29 cellular contexts compared by ENCODE assay signal in genomic region chr1:206102292-206102936, GRCh38. TPM values are rescaled to one million over a fixed set of nuclear protein-coding genes. Genes with fewer than 3 reads are reported as not detected.
A peak's percentile ranks its signal among the peaks of the same experiment; 100 is the strongest.
DNase-seq lines count a peak whose midpoint lies in the region; ATAC-seq and TF ChIP-seq lines count a peak whose summit lies in the region.
"Had no signal": no experiment of that assay in that cellular context is flagged by ENCODE, and none has a peak within 500 bp of the region (broad histone marks: within the 10 kb centered on the region; RNA-seq: fewer than 3 reads in every experiment).

No MANE protein-coding gene starts in this region.

- in situ Hi-C loops in mammary epithelial cell (cut with MboI; ENCODE audit: low sequenced_read_pairs in 2 of 2), result loop anchor here (5.0 to 25.0 kb wide), 4 partner anchors 75 to 315 kb away; partner anchors contain the start of gene RAB29 (in 1 of the 2)

- H3K4me3 ChIP-seq in SK-N-SH (ENCODE audit: low read depth in 2 of 2, low read length in 1 of 2) (no peak overlapping the region), mammary epithelial cell (replicated peaks in 1 of 3; ENCODE audit: insufficient read depth in 1 of 3, low read depth in 2 of 3, low read length in 3 of 3) (no peak overlapping the region)
- H3K4me3 ChIP-seq: dorsolateral prefrontal cortex, lower lobe of right lung, prostate gland had no signal

- H3K9me3 Mint-ChIP-seq in dendritic cell treated with granulocyte-macrophage colony-stimulating factor and Interleukin-4, amounts not matched to agents 40 ng/mL and 50 ng/mL, for 4 days, result no peaks in the 10 kb centered on the region
- H3K9me3 Mint-ChIP-seq: activated CD4-positive, alpha-beta memory T cell treated with anti-CD3 and anti-CD28 coated beads, Interleukin-2, amount 10 ng/mL, durations not matched to agents 7 days and 5 days; activated naive CD8-positive, alpha-beta T cell treated with anti-CD3 and anti-CD28 coated beads for 36 hours; central memory CD8-positive, alpha-beta T cell had no signal

- H3K9ac ChIP-seq in SK-N-SH, result no peak overlapping the region
- no peak overlapping the region for H3K9ac ChIP-seq in mammary epithelial cell (ENCODE audit: insufficient read depth, low read length)

- DNase-seq in SK-N-SH (no peak), OCI-M1 (lab: John Stamatoyannopoulos, UW) (peak; percentile 74), T-helper 1 cell (no peak), SHP77 (lab: John Stamatoyannopoulos, UW) (no peak), mammary epithelial cell (no peak), COR-L47 (lab: John Stamatoyannopoulos, UW) (no peak)
- DNase-seq: activated CD4-positive, alpha-beta memory T cell treated with anti-CD3 and anti-CD28 coated beads, Interleukin-2, amount 10 ng/mL, durations not matched to agents 7 days and 5 days; activated effector memory CD4-positive, alpha-beta T cell treated with Interleukin-2 at 50 U/mL for 16 hours; activated naive CD8-positive, alpha-beta T cell treated with anti-CD3 and anti-CD28 coated beads for 36 hours; Caco-2; DMS79 treated with DMSO at 0.1 percent for 48 hours; dorsolateral prefrontal cortex; glutamatergic neuron; H7; kidney glomerular epithelial cell; lower lobe of right lung; NCI-H1105 treated with DMSO at 0.1 percent for 48 hours; NCI-H2081 treated with DMSO at 0.1 percent for 48 hours; NCI-H446; NK-92 treated with Interleukin-12 subunit alpha and Interleukin-12 subunit beta, amount 100 ng/mL, for 24 hours; trophoblast cell had no signal

- TF ChIP-seq EP300 in SK-N-SH (IDR thresholded peaks at IDR 0.05; ENCODE audit: borderline replicate concordance in 1 of 2, low read depth in 1 of 2, low read length in 1 of 2), result no peak

- ATAC-seq in SK-N-SH treated with all-trans-retinoic acid at 6 μM for 48 hours, result no peak
- ATAC-seq: activated CD4-positive, CD25-positive, alpha-beta regulatory T cell treated with anti-CD3 and anti-CD28 coated beads, Interleukin-2, amount 50 U/mL, for 24 hours; lower lobe of right lung had no signal

- intact Hi-C loops in dendritic cell treated with granulocyte-macrophage colony-stimulating factor and Interleukin-4, amounts not matched to agents 40 ng/mL and 50 ng/mL, for 4 days (cut with micrococcal nuclease), result no loop called here
- intact Hi-C loops in mammary epithelial cell (cut with micrococcal nuclease), result no loop called here

- H3K27me3 Mint-ChIP-seq in dendritic cell treated with granulocyte-macrophage colony-stimulating factor and Interleukin-4, amounts not matched to agents 40 ng/mL and 50 ng/mL, for 4 days, result peaks cover 20% of the 10 kb centered on the region

- peak overlapping the region; percentile 72 for H3K27ac Mint-ChIP-seq in dendritic cell treated with granulocyte-macrophage colony-stimulating factor and Interleukin-4, amounts not matched to agents 40 ng/mL and 50 ng/mL, for 4 days
- H3K27ac Mint-ChIP-seq: activated CD4-positive, alpha-beta memory T cell treated with anti-CD3 and anti-CD28 coated beads, Interleukin-2, amount 10 ng/mL, durations not matched to agents 7 days and 5 days; activated naive CD8-positive, alpha-beta T cell treated with anti-CD3 and anti-CD28 coated beads for 36 hours had no signal

- H3K9me3 ChIP-seq in SK-N-SH (no peaks in the 10 kb centered on the region), mammary epithelial cell (replicated peaks; ENCODE audit: insufficient read depth, low read length) (no peaks in the 10 kb centered on the region)
- H3K9me3 ChIP-seq: Caco-2, lower lobe of right lung, prostate gland had no signal

- H3K4me1 ChIP-seq in SK-N-SH (ENCODE audit: control insufficient read depth in 1 of 2, insufficient read depth in 2 of 2, low read depth in 1 of 2, low read length in 1 of 2) (peaks cover 0 to 8% of the 10 kb centered on the region in 2 experiments; a peak in 1 of 4 replicates), mammary epithelial cell (ENCODE audit: insufficient read depth, low read length) (peaks cover 7% of the 10 kb centered on the region)
- H3K4me1 ChIP-seq: Caco-2, prostate gland had no signal

- POLR2A ChIA-PET in SK-N-SH (lab: Yijun Ruan, JAX), result no interaction called here

- dilution Hi-C loops in mammary epithelial cell (cut with HindIII; ENCODE audit: low sequenced_read_pairs), result loop anchor here (5.0 to 25.0 kb wide), 2 partner anchors 35 to 190 kb away; no protein-coding TSS in a partner anchor

- no peaks in the 10 kb centered on the region for H3F3A ChIP-seq in SK-N-SH (replicated peaks; ENCODE audit: insufficient read depth)

- H3K4me3 Mint-ChIP-seq in dendritic cell treated with granulocyte-macrophage colony-stimulating factor and Interleukin-4, amounts not matched to agents 40 ng/mL and 50 ng/mL, for 4 days, result peak overlapping the region; percentile 38
- H3K4me3 Mint-ChIP-seq: activated CD4-positive, alpha-beta memory T cell treated with anti-CD3 and anti-CD28 coated beads, Interleukin-2, amount 10 ng/mL, durations not matched to agents 7 days and 5 days; activated naive CD8-positive, alpha-beta T cell treated with anti-CD3 and anti-CD28 coated beads for 36 hours; central memory CD8-positive, alpha-beta T cell had no signal

- H4K20me1 ChIP-seq in SK-N-SH (ENCODE audit: insufficient read depth), result no peaks in the 10 kb centered on the region
- H4K20me1 ChIP-seq in mammary epithelial cell (ENCODE audit: insufficient read depth, low read length), result no peaks in the 10 kb centered on the region

- no peaks in the 10 kb centered on the region for H3K27me3 ChIP-seq in SK-N-SH (ENCODE audit: insufficient read depth)
- no peaks in the 10 kb centered on the region for H3K27me3 ChIP-seq in mammary epithelial cell (ENCODE audit: insufficient read depth, low read length)
- H3K27me3 ChIP-seq: dorsolateral prefrontal cortex had no signal

- no peaks in the 10 kb centered on the region for H3K36me3 Mint-ChIP-seq in dendritic cell treated with granulocyte-macrophage colony-stimulating factor and Interleukin-4, amounts not matched to agents 40 ng/mL and 50 ng/mL, for 4 days (ENCODE audit: low read depth)
- H3K36me3 Mint-ChIP-seq: activated naive CD8-positive, alpha-beta T cell treated with anti-CD3 and anti-CD28 coated beads for 36 hours had no signal

- H3K79me2 ChIP-seq in SK-N-SH (ENCODE audit: insufficient read depth) (no peaks in the 10 kb centered on the region), mammary epithelial cell (ENCODE audit: insufficient read depth, low read length) (no peaks in the 10 kb centered on the region)

- H3K36me3 ChIP-seq in SK-N-SH (replicated peaks in 1 of 2; ENCODE audit: control insufficient read depth in 1 of 2, insufficient read depth in 2 of 2, low read length in 1 of 2) (no peaks in the 10 kb centered on the region), mammary epithelial cell (ENCODE audit: insufficient read depth, low read length) (no peaks in the 10 kb centered on the region)
- H3K36me3 ChIP-seq: lower lobe of right lung, prostate gland had no signal

- TF ChIP-seq RAD21 in SK-N-SH (IDR thresholded peaks at IDR 0.05; ENCODE audit: low read length), result no peak

- BruUV-seq in mammary epithelial cell (replicated peaks; lab: Mats Ljungman, UMichigan), result no TSS peak

- no peak for TF ChIP-seq CTCF in SK-N-SH (IDR thresholded peaks at IDR 0.05)
- no peak for TF ChIP-seq CTCF in mammary epithelial cell (conservative IDR thresholded peaks at IDR 0.05 in 1 of 2, IDR thresholded peaks at IDR 0.05 in 1 of 2; ENCODE audit: extremely low read depth in 1 of 2, insufficient read depth in 1 of 2, low read depth in 1 of 2, low read length in 2 of 2)

- no peaks in the 10 kb centered on the region for H3K9me2 ChIP-seq in SK-N-SH

- peaks cover 70% of the 10 kb centered on the region for H3K4me1 Mint-ChIP-seq in dendritic cell treated with granulocyte-macrophage colony-stimulating factor and Interleukin-4, amounts not matched to agents 40 ng/mL and 50 ng/mL, for 4 days (ENCODE audit: low read depth)
- H3K4me1 Mint-ChIP-seq: activated naive CD8-positive, alpha-beta T cell treated with anti-CD3 and anti-CD28 coated beads for 36 hours; central memory CD8-positive, alpha-beta T cell had no signal

- no peak overlapping the region for H2AFZ ChIP-seq in SK-N-SH (ENCODE audit: low read depth)
- H2AFZ ChIP-seq in mammary epithelial cell (ENCODE audit: low read depth, low read length), result no peak overlapping the region

- CTCF ChIA-PET in SK-N-SH (lab: Yijun Ruan, JAX), result interaction anchor here (0.9 to 13.9 kb wide), 6 partner anchors 71 to 311 kb away, joined by 4 to 248 read pairs (median 40); no protein-coding TSS in a partner anchor
- CTCF ChIA-PET in mammary epithelial cell (lab: Charles Lee; ENCODE audit: low non-redundant PET), result no interaction called here

- H3K27ac ChIP-seq in SK-N-SH (ENCODE audit: low read depth in 2 of 2, low read length in 1 of 2) (no peak overlapping the region), mammary epithelial cell (ENCODE audit: insufficient read depth, low read depth, low read length) (no peak overlapping the region)
- H3K27ac ChIP-seq: dorsolateral prefrontal cortex, lower lobe of right lung, prostate gland had no signal

- H3K4me2 ChIP-seq in SK-N-SH, result no peak overlapping the region
- no peak overlapping the region for H3K4me2 ChIP-seq in mammary epithelial cell (ENCODE audit: insufficient read depth, low read depth, low read length)

TF ChIP-seq in SK-N-SH, 30 proteins besides CTCF, POLR2A, EP300 and RAD21 (continues in another document):
- TF ChIP-seq JUND (IDR thresholded peaks at IDR 0.05) (no peak), RCOR1 (IDR thresholded peaks at IDR 0.05; ENCODE audit: low read length) (no peak), RXRA (IDR thresholded peaks at IDR 0.05; ENCODE audit: borderline replicate concordance, low read depth) (no peak), RFX5 (IDR thresholded peaks at IDR 0.05; ENCODE audit: low read length) (no peak), GATA2 (CRISPR knock-in tag; IDR thresholded peaks at IDR 0.05) (no peak), FOSL2 (IDR thresholded peaks at IDR 0.05; ENCODE audit: borderline replicate concordance, low read depth) (no peak), FOXM1 (IDR thresholded peaks at IDR 0.05; ENCODE audit: low read depth) (no peak), USF1 (IDR thresholded peaks at IDR 0.05; ENCODE audit: borderline replicate concordance, low read depth) (no peak)

RNA-seq across cellular contexts. Expression of gene AVPR1B, which starts 14.8 kb away (rescaled TPM):
- polyA plus RNA-seq in SK-N-SH (2012; rRNA removed) (not detected in 2 replicates), mammary epithelial cell (not detected)
- not detected in 2 replicates for polyA plus RNA-seq in SK-N-SH (2012; cell fraction: cytosol; rRNA removed)
- not detected in 2 replicates for polyA plus RNA-seq in SK-N-SH (2012; cell fraction: nucleus; rRNA removed)
- total RNA-seq in mammary epithelial cell, result not detected
- not detected for polyA minus RNA-seq in mammary epithelial cell
- total RNA-seq: A172; activated CD4-positive, alpha-beta memory T cell treated with anti-CD3 and anti-CD28 coated beads, Interleukin-2, amount 10 ng/mL, durations not matched to agents 7 days and 5 days; activated naive CD8-positive, alpha-beta T cell treated with anti-CD3 and anti-CD28 coated beads for 36 hours; Caco-2; H7; HT1080; lower lobe of right lung; prostate gland; RPMI7951 had no signal

RNA-seq across cellular contexts. Expression of gene RHEX, which starts 49.4 kb away (rescaled TPM):
- polyA plus RNA-seq in SK-N-SH (2012; rRNA removed), result not detected in 2 replicates
- polyA plus RNA-seq in SK-N-SH (2012; cell fraction: cytosol; rRNA removed), result not detected in 2 replicates
- polyA plus RNA-seq in SK-N-SH (2012; cell fraction: nucleus; rRNA removed), result not detected in 2 replicates
- not detected for total RNA-seq in mammary epithelial cell
- polyA plus RNA-seq in mammary epithelial cell, result not detected
- not detected for polyA minus RNA-seq in mammary epithelial cell
- total RNA-seq: A172; activated CD4-positive, alpha-beta memory T cell treated with anti-CD3 and anti-CD28 coated beads, Interleukin-2, amount 10 ng/mL, durations not matched to agents 7 days and 5 days; activated naive CD8-positive, alpha-beta T cell treated with anti-CD3 and anti-CD28 coated beads for 36 hours; Caco-2; H7; HT1080; RPMI7951 had no signal
